In the genomic region with DNA sequence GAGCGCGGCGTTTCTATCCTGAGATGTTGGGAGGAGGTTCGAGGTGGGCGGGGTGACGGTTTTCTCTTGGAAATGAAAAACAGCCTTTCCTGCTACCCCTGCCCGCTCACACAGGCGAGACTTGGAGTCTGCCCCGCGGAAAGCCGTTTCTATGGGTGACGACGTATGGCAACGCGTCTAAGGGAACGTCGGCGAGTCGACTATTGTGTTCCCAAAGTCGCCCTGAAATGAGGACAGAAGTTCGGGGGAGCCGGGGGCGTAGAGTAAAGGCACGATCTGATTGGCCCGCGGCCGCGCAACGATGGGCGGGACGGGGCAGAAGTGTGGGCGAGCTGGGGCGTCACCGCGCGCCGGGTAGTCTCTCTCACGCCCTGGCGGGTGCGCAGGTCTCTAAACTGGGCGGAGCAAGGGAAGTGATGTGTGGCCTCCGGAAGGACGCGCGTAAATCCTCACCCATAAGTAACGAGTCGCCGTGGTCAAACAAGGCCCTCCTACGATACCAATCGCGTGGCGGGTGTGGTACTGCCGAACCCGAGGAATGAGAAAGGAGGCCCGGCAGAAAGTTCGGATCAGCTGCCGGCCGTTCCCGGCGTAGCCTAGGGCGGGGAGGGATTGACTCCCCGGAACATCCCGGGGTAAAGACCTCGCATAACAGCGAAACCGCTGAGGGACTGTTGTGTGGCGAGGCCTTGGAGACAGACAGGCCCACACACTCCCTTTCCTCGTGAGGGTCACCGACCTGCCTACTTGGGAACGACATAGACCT, we compare ENCODE assay signal across 8 cellular contexts.
A peak's percentile ranks its signal among the peaks of the same experiment; 100 is the strongest.
DNase-seq lines count a peak whose midpoint lies in the region; ATAC-seq lines count a peak whose summit lies in the region.

No MANE protein-coding gene starts in this region.

- H3K27me3 ChIP-seq in effector memory CD4-positive, alpha-beta T cell (replicated peaks; ENCODE audit: control insufficient read depth, insufficient read depth, low read length, poor library complexity, severe bottlenecking), result no peaks in the 10 kb centered on the region

- H3K9me3 ChIP-seq in effector memory CD4-positive, alpha-beta T cell (ENCODE audit: control insufficient read depth, low read length), result no peaks in the 10 kb centered on the region

- peaks cover 6% of the 10 kb centered on the region for H3K4me1 ChIP-seq in effector memory CD4-positive, alpha-beta T cell (ENCODE audit: control insufficient read depth, insufficient read depth, low read length, poor library complexity, severe bottlenecking)

- H3K36me3 ChIP-seq in effector memory CD4-positive, alpha-beta T cell (ENCODE audit: control insufficient read depth, insufficient read depth, low read length), result no peaks in the 10 kb centered on the region

- peak; percentile 97 for ATAC-seq in GM21360 (IDR thresholded peaks at IDR 0.05; ENCODE audit: unreplicated experiment)

- peak; percentile 83 for DNase-seq in COLO829 (ENCODE audit: low spot score)
- DNase-seq in HT-29 (ENCODE audit: low spot score), result peak; percentile 98
- DNase-seq in NK-92 treated with Interleukin-12 subunit alpha and Interleukin-12 subunit beta, amount 100 ng/mL, for 24 hours (lab: John Stamatoyannopoulos, UW), result peak; percentile 94
- peak; percentile 90 to 95 for DNase-seq in activated CD8-positive, alpha-beta memory T cell treated with anti-CD3 and anti-CD28 coated beads for 4 hours (ENCODE audit: low read depth in 2 of 2)
- DNase-seq in effector memory CD4-positive, alpha-beta T cell, result peak; percentile 89 to 91 (median 91)
- DNase-seq in medulla oblongata (ENCODE audit: extremely low spot score), result peak; percentile 99
- peak; percentile 93 to 98 (median 94) for DNase-seq in stimulated activated CD4-positive, alpha-beta T cell treated with anti-CD3 and anti-CD28 coated beads, TNF-alpha, amount 100 ng/mL, for 48 hours (ENCODE audit: low read depth in 3 of 3)

- peak overlapping the region; percentile 78 for H3K4me3 ChIP-seq in effector memory CD4-positive, alpha-beta T cell (ENCODE audit: insufficient read depth, low read depth, low read length, poor library complexity, severe bottlenecking)

- H3K27ac ChIP-seq in effector memory CD4-positive, alpha-beta T cell (ENCODE audit: insufficient read depth, low read length, poor library complexity, severe bottlenecking), result peak overlapping the region; percentile 91

Comparison
In these comparisons a context has a peak if more than half of its experiments do, and no peak if none do; other contexts are left out.
1. Peak in every context shown above with its lines: DNase-seq, ATAC-seq, H3K4me3 ChIP-seq and H3K27ac ChIP-seq.